8 cellular contexts compared by ENCODE assay signal in genomic region chr7:155412416-155413253, GRCh38. TPM values are rescaled to one million over a fixed set of nuclear protein-coding genes. Genes with fewer than 3 reads are reported as not detected.
DNase-seq lines count a peak whose midpoint lies in the region; ATAC-seq and TF ChIP-seq lines count a peak whose summit lies in the region.

No MANE protein-coding gene starts in this region.

- no peak overlapping the region for H3K9ac ChIP-seq in OCI-LY1 (ENCODE audit: low read length)

- no peak overlapping the region for H2AFZ ChIP-seq in OCI-LY1 (ENCODE audit: low read length)

- no peaks in the 10 kb centered on the region for H3K4me1 Mint-ChIP-seq in Caco-2 (ENCODE audit: low read depth, unreplicated experiment)
- peaks cover 6% of the 10 kb centered on the region for H3K4me1 Mint-ChIP-seq in activated naive CD4-positive, alpha-beta T cell treated with anti-CD3 and anti-CD28 coated beads for 36 hours (ENCODE audit: low read depth)

- no peak overlapping the region for H3K27ac Mint-ChIP-seq in Caco-2 (ENCODE audit: unreplicated experiment)
- no peak overlapping the region for H3K27ac Mint-ChIP-seq in activated naive CD4-positive, alpha-beta T cell treated with anti-CD3 and anti-CD28 coated beads for 36 hours

- intact Hi-C loops in Caco-2 (cut with micrococcal nuclease; ENCODE audit: unreplicated experiment) = loop anchor here (1.0 to 2.0 kb wide), 2 partner anchors 114 to 356 kb away; no protein-coding TSS in a partner anchor
- intact Hi-C loops in activated naive CD4-positive, alpha-beta T cell treated with anti-CD3 and anti-CD28 coated beads for 36 hours (cut with micrococcal nuclease) = loop anchor here (1.0 kb wide), 1 partner anchor 326 kb away; no protein-coding TSS in a partner anchor

- peaks cover 4% of the 10 kb centered on the region for H3K36me3 Mint-ChIP-seq in Caco-2 (ENCODE audit: insufficient read depth, unreplicated experiment)
- H3K36me3 Mint-ChIP-seq in activated naive CD4-positive, alpha-beta T cell treated with anti-CD3 and anti-CD28 coated beads for 36 hours (ENCODE audit: low read depth) = no peaks in the 10 kb centered on the region

- no peak overlapping the region for H3K4me2 ChIP-seq in OCI-LY1 (ENCODE audit: low read length)

- peak; percentile 84 for TF ChIP-seq CTCF in Caco-2 (IDR thresholded peaks at IDR 0.05; ENCODE audit: insufficient read depth in 1 of 2, low read depth in 1 of 2, low read length in 1 of 2, severe bottlenecking in 1 of 2, unreplicated experiment in 1 of 2)
- TF ChIP-seq CTCF in OCI-LY1 (IDR thresholded peaks at IDR 0.05; ENCODE audit: low read length) = peak; percentile 95

- no peaks in the 10 kb centered on the region for H3K27me3 ChIP-seq in Caco-2 (replicated peaks; ENCODE audit: control insufficient read depth, insufficient read depth, low read length)
- H3K27me3 ChIP-seq in OCI-LY1 (ENCODE audit: insufficient read depth, low read length) = no peaks in the 10 kb centered on the region; the same call in 1 of the 2 replicates

- no TSS peak for BruUV-seq in Caco-2 (replicated peaks; lab: Mats Ljungman, UMichigan)

- no peak overlapping the region for H3K27ac ChIP-seq in OCI-LY1 (ENCODE audit: low read depth, low read length, poor library complexity, severe bottlenecking)

- no peaks in the 10 kb centered on the region for H3K9me3 Mint-ChIP-seq in Caco-2 (ENCODE audit: unreplicated experiment)
- no peaks in the 10 kb centered on the region for H3K9me3 Mint-ChIP-seq in activated naive CD4-positive, alpha-beta T cell treated with anti-CD3 and anti-CD28 coated beads for 36 hours

- no peaks in the 10 kb centered on the region for H3K27me3 Mint-ChIP-seq in Caco-2 (ENCODE audit: insufficient read depth, unreplicated experiment)
- H3K27me3 Mint-ChIP-seq in activated naive CD4-positive, alpha-beta T cell treated with anti-CD3 and anti-CD28 coated beads for 36 hours (ENCODE audit: low read depth) = peaks cover 17% of the 10 kb centered on the region

- H3K9me2 ChIP-seq in OCI-LY1 (ENCODE audit: low read depth, low read length) = no peaks in the 10 kb centered on the region

- H3F3A ChIP-seq in OCI-LY1 (ENCODE audit: insufficient read depth, low read length) = no peaks in the 10 kb centered on the region

- no peaks in the 10 kb centered on the region for H3K36me3 ChIP-seq in Caco-2 (ENCODE audit: control insufficient read depth, insufficient read depth, low read length)
- no peaks in the 10 kb centered on the region for H3K36me3 ChIP-seq in OCI-LY1 (ENCODE audit: insufficient read depth, low read length)

- H3K9me3 ChIP-seq in Caco-2 (no peaks in the 10 kb centered on the region), OCI-LY1 (ENCODE audit: low read length) (no peaks in the 10 kb centered on the region)

- H3K79me2 ChIP-seq in OCI-LY1 (ENCODE audit: insufficient read depth, low read length) = no peaks in the 10 kb centered on the region

- peak; percentile 68 for ATAC-seq in GM19035 (IDR thresholded peaks at IDR 0.05; ENCODE audit: unreplicated experiment)
- peak; percentile 88 for ATAC-seq in HG03159 (IDR thresholded peaks at IDR 0.05; ENCODE audit: unreplicated experiment)

- peak; percentile 69 to 74 for DNase-seq in Caco-2
- peak; percentile 76 for DNase-seq in activated naive CD4-positive, alpha-beta T cell treated with anti-CD3 and anti-CD28 coated beads for 36 hours
- peak; percentile 87 for DNase-seq in iPS-NIHi7 (ENCODE audit: extremely low spot score)
- peak; percentile 51 for DNase-seq in stimulated activated CD4-positive, alpha-beta T cell treated with anti-CD3 and anti-CD28 coated beads, Interleukin-4, amount 100 ng/mL, for 1 hour
- DNase-seq in epidermal melanocyte (ENCODE audit: insufficient read length, low spot score) = no peak

- CTCF ChIA-PET in Caco-2 (lab: Charles Lee) = no interaction called here
- CTCF ChIA-PET in activated naive CD4-positive, alpha-beta T cell treated with anti-CD3 and anti-CD28 coated beads for 36 hours (lab: Charles Lee) = interaction anchor here (0.6 to 1.4 kb wide), 5 partner anchors 9 to 485 kb away, joined by 3 to 4 read pairs (median 3); no protein-coding TSS in a partner anchor

- H4K20me1 ChIP-seq in OCI-LY1 (ENCODE audit: insufficient read depth, low read length) = no peaks in the 10 kb centered on the region

- POLR2A ChIA-PET in Caco-2 (lab: Charles Lee) = no interaction called here

- H3K4me1 ChIP-seq in Caco-2 (no peaks in the 10 kb centered on the region), OCI-LY1 (ENCODE audit: insufficient read depth, low read length, severe bottlenecking) (no peaks in the 10 kb centered on the region)

- no peak overlapping the region for H3K4me3 Mint-ChIP-seq in Caco-2 (ENCODE audit: unreplicated experiment)
- H3K4me3 Mint-ChIP-seq in activated naive CD4-positive, alpha-beta T cell treated with anti-CD3 and anti-CD28 coated beads for 36 hours = no peak overlapping the region

- H3K4me3 ChIP-seq in Caco-2 (ENCODE audit: low read depth, low read length) = no peak overlapping the region
- H3K4me3 ChIP-seq in OCI-LY1 (ENCODE audit: low read depth, low read length, poor library complexity, severe bottlenecking) = no peak overlapping the region

RNA-seq across cellular contexts. Expression of gene EN2, which starts 45.3 kb away (rescaled TPM):
- total RNA-seq in Caco-2 (2022) = 1.1 and 1.5 TPM in 2 replicates
- total RNA-seq in activated naive CD4-positive, alpha-beta T cell treated with anti-CD3 and anti-CD28 coated beads for 36 hours = not detected
